In the genomic region with DNA sequence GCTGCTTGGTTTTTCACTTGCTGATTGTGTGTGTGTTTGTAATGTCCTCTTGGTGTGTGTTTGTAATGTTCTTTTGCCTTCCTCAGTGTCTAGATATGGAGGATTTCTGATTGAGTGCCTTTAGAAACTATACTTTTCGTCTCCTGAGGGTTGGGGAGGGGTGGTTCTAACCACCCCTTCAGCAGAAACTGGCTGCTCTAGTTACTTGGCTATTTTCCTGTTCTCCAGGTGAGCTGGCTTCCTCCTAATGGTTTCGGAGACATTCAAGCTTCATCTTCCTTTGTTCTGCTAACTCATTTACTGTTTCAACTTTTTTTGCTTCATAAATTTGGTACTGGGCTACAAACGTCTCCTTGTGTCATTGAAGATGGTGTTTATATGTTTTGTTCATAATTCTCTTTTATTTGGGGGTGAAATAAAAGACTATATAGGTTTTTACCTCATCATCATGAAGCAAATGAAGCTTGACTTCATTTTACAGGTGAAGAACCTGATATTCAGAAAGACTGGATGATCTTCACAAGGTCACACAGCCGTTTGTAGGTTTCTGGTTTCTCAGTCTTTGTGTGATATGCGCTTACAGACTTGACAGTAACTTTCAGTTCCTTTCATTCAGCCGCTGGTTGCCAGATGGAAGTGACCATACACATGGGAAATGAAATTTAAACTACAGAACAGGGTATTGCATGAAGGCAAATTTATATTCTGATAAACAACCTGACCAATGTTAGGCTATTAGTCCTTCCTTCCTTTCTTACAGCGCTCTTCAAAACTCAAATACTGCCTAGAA, we compare ENCODE assay signal across 24 cellular contexts.
A peak's percentile ranks its signal among the peaks of the same experiment; 100 is the strongest.
DNase-seq lines count a peak whose midpoint lies in the region; ATAC-seq, FAIRE-seq and TF ChIP-seq lines count a peak whose summit lies in the region.
"Had no signal": no experiment of that assay in that cellular context is flagged by ENCODE, and none has a peak within 500 bp of the region (broad histone marks: within the 10 kb centered on the region; RNA-seq: fewer than 3 reads in every experiment).

No MANE protein-coding gene starts in this region.

- no peaks in the 10 kb centered on the region for H3K9me3 ChIP-seq in MM.1S (replicated peaks; ENCODE audit: insufficient read depth, low read length)
- H3K9me3 ChIP-seq in SK-N-SH: 0 out of 2 replicates have a peak, but pooled peaks cover 4% of the 10 kb centered on the region
- H3K9me3 ChIP-seq: esophagus squamous epithelium, gastrocnemius medialis had no signal

- H2AFZ ChIP-seq in MM.1S (ENCODE audit: low read length) (peak overlapping the region; percentile 31), SK-N-SH (ENCODE audit: low read depth) (no peak overlapping the region)

- H3K79me2 ChIP-seq in MM.1S (ENCODE audit: low read length) (no peaks in the 10 kb centered on the region), SK-N-SH (ENCODE audit: insufficient read depth) (no peaks in the 10 kb centered on the region)

- H3K27ac ChIP-seq in MM.1S (ENCODE audit: low read length): peak overlapping the region; percentile 92
- H3K27ac ChIP-seq in SK-N-SH (ENCODE audit: low read depth in 2 of 2, low read length in 1 of 2): no peak overlapping the region
- H3K27ac ChIP-seq: esophagus squamous epithelium, gastrocnemius medialis had no signal

- CTCF ChIA-PET in SK-N-SH (lab: Yijun Ruan, JAX): no interaction called here

- FAIRE-seq in D721Med (lab: Jason Lieb, UNC): peak; percentile 72
- FAIRE-seq: TTC549 had no signal

- peaks cover 36% of the 10 kb centered on the region for H3K4me1 ChIP-seq in MM.1S (ENCODE audit: low read length)
- H3K4me1 ChIP-seq in SK-N-SH (ENCODE audit: control insufficient read depth in 1 of 2, insufficient read depth in 2 of 2, low read depth in 1 of 2, low read length in 1 of 2): no peaks in the 10 kb centered on the region
- H3K4me1 ChIP-seq: esophagus squamous epithelium, gastrocnemius medialis had no signal

- 7% methylated on average over 7 of the region's 7 CpGs for WGBS in SK-N-SH (ENCODE audit: low lambda C conversion rate)

- TF ChIP-seq EP300 in SK-N-SH (IDR thresholded peaks at IDR 0.05; ENCODE audit: borderline replicate concordance in 1 of 2, low read depth in 1 of 2, low read length in 1 of 2): no peak

- H3K4me2 ChIP-seq in MM.1S (ENCODE audit: low read depth, low read length): peak overlapping the region; percentile 81
- H3K4me2 ChIP-seq in SK-N-SH: no peak overlapping the region

- H3K4me3 ChIP-seq in MM.1S (ENCODE audit: low read length) (peak overlapping the region; percentile 28), SK-N-SH (ENCODE audit: low read depth in 2 of 2, low read length in 1 of 2) (no peak overlapping the region)
- H3K4me3 ChIP-seq: esophagus squamous epithelium, gastrocnemius medialis, lung had no signal

- TF ChIP-seq CTCF in D721Med (IDR thresholded peaks at IDR 0.05; ENCODE audit: insufficient read depth, missing control alignments) (no peak), MM.1S (IDR thresholded peaks at IDR 0.05; ENCODE audit: low read length) (no peak), SK-N-SH (IDR thresholded peaks at IDR 0.05) (no peak)

- TF ChIP-seq RAD21 in SK-N-SH (IDR thresholded peaks at IDR 0.05; ENCODE audit: low read length): no peak

- H3K27me3 ChIP-seq in MM.1S (replicated peaks; ENCODE audit: insufficient read depth, low read length) (no peaks in the 10 kb centered on the region), SK-N-SH (ENCODE audit: insufficient read depth) (no peaks in the 10 kb centered on the region)
- H3K27me3 ChIP-seq: esophagus squamous epithelium, gastrocnemius medialis had no signal

- peak; percentile 93 for ATAC-seq in GM18867 (IDR thresholded peaks at IDR 0.05; ENCODE audit: unreplicated experiment)
- peak; percentile 66 for ATAC-seq in GM21619 (IDR thresholded peaks at IDR 0.05; ENCODE audit: unreplicated experiment)
- ATAC-seq: gastrocnemius medialis, HCT116, PC-3 had no signal

- no peak for DNase-seq in D721Med (ENCODE audit: insufficient read length, low spot score)
- peak; percentile 90 for DNase-seq in MM.1S
- no peak for DNase-seq in SK-N-SH
- no peak for DNase-seq in HCEC 1CT
- DNase-seq in globus pallidus (ENCODE audit: low spot score): no peak
- no peak for DNase-seq in stimulated activated naive CD4-positive, alpha-beta T cell treated with Interleukin-2 at 50 U/mL for 16 hours (lab: John Stamatoyannopoulos, UW)
- DNase-seq: activated CD4-positive, alpha-beta T cell treated with anti-CD3 and anti-CD28 coated beads for 1 hour; activated naive CD4-positive, alpha-beta T cell treated with anti-CD3 and anti-CD28 coated beads for 36 hours; activated T-cell treated with anti-CD3 and anti-CD28 coated beads, Interleukin-2, amount 50 U/mL, for 48 hours; amygdala; cortex of kidney; endodermal cell; esophagus squamous epithelium; gastrocnemius medialis; islet precursor cell; NCI-H1417 treated with DMSO at 0.1 percent for 48 hours; NCI-H69; PC-3; SHP77 had no signal

- H4K20me1 ChIP-seq in MM.1S (ENCODE audit: insufficient read depth, low read length) (no peaks in the 10 kb centered on the region), SK-N-SH (ENCODE audit: insufficient read depth) (no peaks in the 10 kb centered on the region)

- H3K9ac ChIP-seq in MM.1S (ENCODE audit: low read length): peak overlapping the region; percentile 51
- no peak overlapping the region for H3K9ac ChIP-seq in SK-N-SH

- POLR2A ChIA-PET in SK-N-SH (lab: Yijun Ruan, JAX): no interaction called here

- H3K9me2 ChIP-seq in MM.1S (replicated peaks; ENCODE audit: insufficient read depth, low read length) (no peaks in the 10 kb centered on the region), SK-N-SH (no peaks in the 10 kb centered on the region)

- peaks cover 24% of the 10 kb centered on the region for H3F3A ChIP-seq in MM.1S (ENCODE audit: insufficient read depth, low read length)
- no peaks in the 10 kb centered on the region for H3F3A ChIP-seq in SK-N-SH (replicated peaks; ENCODE audit: insufficient read depth)

- no peaks in the 10 kb centered on the region for H3K36me3 ChIP-seq in MM.1S (replicated peaks; ENCODE audit: insufficient read depth, low read length)
- H3K36me3 ChIP-seq in SK-N-SH (replicated peaks in 1 of 2; ENCODE audit: control insufficient read depth in 1 of 2, insufficient read depth in 2 of 2, low read length in 1 of 2): no peaks in the 10 kb centered on the region
- H3K36me3 ChIP-seq: esophagus squamous epithelium, gastrocnemius medialis had no signal

TF ChIP-seq in SK-N-SH, 30 proteins besides CTCF, POLR2A, EP300 and RAD21 (continues in another document):
- TF ChIP-seq RXRA (IDR thresholded peaks at IDR 0.05; ENCODE audit: borderline replicate concordance, low read depth): no peak
- no peak for TF ChIP-seq ELF1 (IDR thresholded peaks at IDR 0.05)
- no peak for TF ChIP-seq MXI1 (IDR thresholded peaks at IDR 0.05; ENCODE audit: low read depth, low read length)
- TF ChIP-seq FOXM1 (IDR thresholded peaks at IDR 0.05; ENCODE audit: low read depth): no peak
- TF ChIP-seq FOXJ3 (CRISPR knock-in tag; IDR thresholded peaks at IDR 0.05): no peak
- TF ChIP-seq SIN3A (IDR thresholded peaks at IDR 0.05; ENCODE audit: borderline replicate concordance, low read depth, low read length): no peak
- TF ChIP-seq, protein P1, sequence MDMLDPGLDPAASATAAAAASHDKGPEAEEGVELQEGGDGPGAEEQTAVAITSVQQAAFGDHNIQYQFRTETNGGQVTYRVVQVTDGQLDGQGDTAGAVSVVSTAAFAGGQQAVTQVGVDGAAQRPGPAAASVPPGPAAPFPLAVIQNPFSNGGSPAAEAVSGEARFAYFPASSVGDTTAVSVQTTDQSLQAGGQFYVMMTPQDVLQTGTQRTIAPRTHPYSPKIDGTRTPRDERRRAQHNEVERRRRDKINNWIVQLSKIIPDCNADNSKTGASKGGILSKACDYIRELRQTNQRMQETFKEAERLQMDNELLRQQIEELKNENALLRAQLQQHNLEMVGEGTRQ (IDR thresholded peaks at IDR 0.05; ENCODE audit: borderline replicate concordance, low read depth, low read length): no peak
- TF ChIP-seq POLR2AphosphoS5 (IDR thresholded peaks at IDR 0.05; ENCODE audit: low read depth, low read length): no peak
- TF ChIP-seq, protein P2, sequence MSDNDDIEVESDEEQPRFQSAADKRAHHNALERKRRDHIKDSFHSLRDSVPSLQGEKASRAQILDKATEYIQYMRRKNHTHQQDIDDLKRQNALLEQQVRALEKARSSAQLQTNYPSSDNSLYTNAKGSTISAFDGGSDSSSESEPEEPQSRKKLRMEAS (IDR thresholded peaks at IDR 0.05; ENCODE audit: low read depth): no peak
- no peak for TF ChIP-seq EZH2phosphoT487 (IDR thresholded peaks at IDR 0.05; ENCODE audit: borderline replicate concordance, low read depth)
- TF ChIP-seq, protein P3, sequence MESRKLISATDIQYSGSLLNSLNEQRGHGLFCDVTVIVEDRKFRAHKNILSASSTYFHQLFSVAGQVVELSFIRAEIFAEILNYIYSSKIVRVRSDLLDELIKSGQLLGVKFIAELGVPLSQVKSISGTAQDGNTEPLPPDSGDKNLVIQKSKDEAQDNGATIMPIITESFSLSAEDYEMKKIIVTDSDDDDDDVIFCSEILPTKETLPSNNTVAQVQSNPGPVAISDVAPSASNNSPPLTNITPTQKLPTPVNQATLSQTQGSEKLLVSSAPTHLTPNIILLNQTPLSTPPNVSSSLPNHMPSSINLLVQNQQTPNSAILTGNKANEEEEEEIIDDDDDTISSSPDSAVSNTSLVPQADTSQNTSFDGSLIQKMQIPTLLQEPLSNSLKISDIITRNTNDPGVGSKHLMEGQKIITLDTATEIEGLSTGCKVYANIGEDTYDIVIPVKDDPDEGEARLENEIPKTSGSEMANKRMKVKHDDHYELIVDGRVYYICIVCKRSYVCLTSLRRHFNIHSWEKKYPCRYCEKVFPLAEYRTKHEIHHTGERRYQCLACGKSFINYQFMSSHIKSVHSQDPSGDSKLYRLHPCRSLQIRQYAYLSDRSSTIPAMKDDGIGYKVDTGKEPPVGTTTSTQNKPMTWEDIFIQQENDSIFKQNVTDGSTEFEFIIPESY (IDR thresholded peaks at IDR 0.05; ENCODE audit: borderline replicate concordance, low read depth): no peak
- TF ChIP-seq RCOR1 (IDR thresholded peaks at IDR 0.05; ENCODE audit: low read length): no peak
- TF ChIP-seq RFX5 (IDR thresholded peaks at IDR 0.05; ENCODE audit: low read length): no peak
- no peak for TF ChIP-seq TCF12 (IDR thresholded peaks at IDR 0.05)
- no peak for TF ChIP-seq FOSL2 (IDR thresholded peaks at IDR 0.05; ENCODE audit: borderline replicate concordance, low read depth)
- no peak for TF ChIP-seq JUND (IDR thresholded peaks at IDR 0.05)
